Comparison of ENCODE assay signal across 8 cellular contexts in genomic region chr11:65872555-65873279, GRCh38. TPM values are rescaled to one million over a fixed set of nuclear protein-coding genes. Genes with fewer than 3 reads are reported as not detected.
DNase-seq lines count a peak whose midpoint lies in the region; ATAC-seq, FAIRE-seq and TF ChIP-seq lines count a peak whose summit lies in the region.

Gene EFEMP2, minus strand, starts transcription at chr11:65872800. Its CDS starts 446 bp downstream, at chr11:65872354.

- peak within 1 kb of the TSS; percentile 51 for H3K27ac ChIP-seq in GM12878 (ENCODE audit: control insufficient read depth, insufficient read depth)

- H3K4me1 Mint-ChIP-seq in activated CD8-positive, alpha-beta memory T cell treated with anti-CD3 and anti-CD28 coated beads, Interleukin-2, amount 10 ng/mL, durations not matched to agents 7 days and 5 days, result peaks cover 46% of the 10 kb centered on the region
- peaks cover 23 to 28% of the 10 kb centered on the region in 2 donors for H3K4me1 Mint-ChIP-seq in stimulated activated naive B cell treated with anti-CD40 and anti-IgM and Interleukin-4, amounts not matched to agents 10 μg/mL and 1 μg/mL and 100 μg/mL, for 72 hours

- peak within 1 kb of the TSS; percentile 96 for H3K4me2 ChIP-seq in GM12878 (ENCODE audit: control insufficient read depth, insufficient read depth)

- peak within 1 kb of the TSS; percentile 79 for H3K4me3 Mint-ChIP-seq in activated CD8-positive, alpha-beta memory T cell treated with anti-CD3 and anti-CD28 coated beads, Interleukin-2, amount 10 ng/mL, durations not matched to agents 7 days and 5 days
- peak within 1 kb of the TSS; percentile 85 to 86 for H3K4me3 Mint-ChIP-seq in stimulated activated naive B cell treated with anti-CD40 and anti-IgM and Interleukin-4, amounts not matched to agents 10 μg/mL and 1 μg/mL and 100 μg/mL, for 72 hours

- no peaks in the 10 kb centered on the region for H3K9me3 ChIP-seq in GM12878 (replicated peaks; ENCODE audit: control insufficient read depth, insufficient read depth, low read length)

- no peaks in the 10 kb centered on the region for H3K9me3 Mint-ChIP-seq in activated CD8-positive, alpha-beta memory T cell treated with anti-CD3 and anti-CD28 coated beads, Interleukin-2, amount 10 ng/mL, durations not matched to agents 7 days and 5 days (ENCODE audit: low read depth)
- H3K9me3 Mint-ChIP-seq in stimulated activated naive B cell treated with anti-CD40 and anti-IgM and Interleukin-4, amounts not matched to agents 10 μg/mL and 1 μg/mL and 100 μg/mL, for 72 hours, result no peaks in the 10 kb centered on the region

- H3K27me3 Mint-ChIP-seq in activated CD8-positive, alpha-beta memory T cell treated with anti-CD3 and anti-CD28 coated beads, Interleukin-2, amount 10 ng/mL, durations not matched to agents 7 days and 5 days, result peaks cover 4% of the 10 kb centered on the region
- peaks cover 0 to 8% of the 10 kb centered on the region in 2 donors for H3K27me3 Mint-ChIP-seq in stimulated activated naive B cell treated with anti-CD40 and anti-IgM and Interleukin-4, amounts not matched to agents 10 μg/mL and 1 μg/mL and 100 μg/mL, for 72 hours

- in situ Hi-C loops in GM12878 (cut with MboI), result loop anchor here (25.0 kb wide), 1 partner anchor 1635 kb away; the partner anchor contains the start of genes DNAJC4, FKBP2, NUDT22 and PPP1R14B

- H3K27ac Mint-ChIP-seq in activated CD8-positive, alpha-beta memory T cell treated with anti-CD3 and anti-CD28 coated beads, Interleukin-2, amount 10 ng/mL, durations not matched to agents 7 days and 5 days, result peak within 1 kb of the TSS; percentile 73
- peak within 1 kb of the TSS; percentile 93 for H3K27ac Mint-ChIP-seq in stimulated activated naive B cell treated with anti-CD40 and anti-IgM and Interleukin-4, amounts not matched to agents 10 μg/mL and 1 μg/mL and 100 μg/mL, for 72 hours

- no peak for TF ChIP-seq RAD21 in GM12878 (IDR thresholded peaks at IDR 0.05; ENCODE audit: insufficient read depth, low read depth, low read length)

- 0 out of 2 replicates have a peak, but pooled peaks have one; percentile 30 for TF ChIP-seq POLR2A in GM12878 (IDR thresholded peaks at IDR 0.05; ENCODE audit: low read depth, low read length)

- H3K79me2 ChIP-seq in GM12878 (ENCODE audit: control insufficient read depth, insufficient read depth, low read length), result no peaks in the 10 kb centered on the region

- SMC1A ChIA-PET in GM12878 (lab: Charles Lee; ENCODE audit: uncharacterized antibody, unreplicated experiment), result interaction anchor here (2.1 kb wide), 1 partner anchor 14 kb away, joined by 13 read pairs; the partner anchor contains the start of genes CFL1 and MUS81

- intact Hi-C loops in GM12878 (cut with micrococcal nuclease; ENCODE audit: unreplicated experiment), result no loop called here

- DNase-seq in activated CD8-positive, alpha-beta memory T cell treated with anti-CD3 and anti-CD28 coated beads, Interleukin-2, amount 10 ng/mL, durations not matched to agents 7 days and 5 days, result no peak
- DNase-seq in activated CD8-positive, alpha-beta memory T cell treated with anti-CD3 and anti-CD28 coated beads, Interleukin-2, amount 50 U/mL, for 48 hours, result no peak
- no peak for DNase-seq in GM12878 (ENCODE audit: low read depth, low spot score)
- DNase-seq in iris pigment epithelial cell (ENCODE audit: low read depth), result peak; percentile 38
- DNase-seq in stimulated activated naive B cell treated with anti-CD40 and anti-IgM and Interleukin-4, amounts not matched to agents 10 μg/mL and 1 μg/mL and 100 μg/mL, for 72 hours, result no peak
- DNase-seq in stimulated activated naive CD4-positive, alpha-beta T cell (lab: John Stamatoyannopoulos, UW), result no peak
- DNase-seq in effector CD4-positive, alpha-beta T cell, result no peak

- no peaks in the 10 kb centered on the region for H4K20me1 ChIP-seq in GM12878 (ENCODE audit: control insufficient read depth, insufficient read depth)

- peak within 1 kb of the TSS; percentile 73 for H2AFZ ChIP-seq in GM12878 (ENCODE audit: control insufficient read depth, low read depth, low read length)

- peak within 1 kb of the TSS; percentile 87 for H3K4me3 ChIP-seq in GM12878

- no peak for TF ChIP-seq EP300 in GM12878 (IDR thresholded peaks at IDR 0.05; ENCODE audit: borderline replicate concordance in 1 of 2, control insufficient read depth in 1 of 2, low read depth in 2 of 2, low read length in 2 of 2)

- H3K4me1 ChIP-seq in GM12878 (ENCODE audit: control insufficient read depth, insufficient read depth, low read length), result peaks cover 11% of the 10 kb centered on the region

- ATAC-seq in activated CD8-positive, alpha-beta memory T cell treated with anti-CD3 and anti-CD28 coated beads, Interleukin-2, amount 10 ng/mL, durations not matched to agents 7 days and 5 days, result no peak
- no peak for ATAC-seq in GM12878
- no peak for ATAC-seq in stimulated activated naive B cell treated with anti-CD40 and anti-IgM and Interleukin-4, amounts not matched to agents 10 μg/mL and 1 μg/mL and 100 μg/mL, for 72 hours (replicated peaks)
- ATAC-seq in GM21825 (IDR thresholded peaks at IDR 0.05; ENCODE audit: unreplicated experiment), result no peak

- CTCF ChIA-PET in activated CD8-positive, alpha-beta memory T cell treated with anti-CD3 and anti-CD28 coated beads, Interleukin-2, amount 10 ng/mL, durations not matched to agents 7 days and 5 days (lab: Charles Lee), result interaction anchor here (1.5 to 27.4 kb wide), 4 partner anchors 12 to 161 kb away, joined by 4 to 710 read pairs (median 44); partner anchors contain the start of genes CCDC85B, CFL1, CTSW and FIBP
- CTCF ChIA-PET in GM12878 (lab: Yijun Ruan, JAX), result interaction anchor here (1.8 to 4.5 kb wide), 6 partner anchors 12 to 18 kb away, joined by 7 to 66 read pairs (median 22); partner anchors contain the start of genes CCDC85B, CFL1, FIBP and MUS81

- TSS peak; percentile 96 for BruUV-seq in GM12878 (replicated peaks; lab: Mats Ljungman, UMichigan)

- no peaks in the 10 kb centered on the region for H3K36me3 Mint-ChIP-seq in activated CD8-positive, alpha-beta memory T cell treated with anti-CD3 and anti-CD28 coated beads, Interleukin-2, amount 10 ng/mL, durations not matched to agents 7 days and 5 days
- peaks cover 4 to 10% of the 10 kb centered on the region in 2 donors for H3K36me3 Mint-ChIP-seq in stimulated activated naive B cell treated with anti-CD40 and anti-IgM and Interleukin-4, amounts not matched to agents 10 μg/mL and 1 μg/mL and 100 μg/mL, for 72 hours

- TF ChIP-seq CTCF in GM12878 (IDR thresholded peaks at IDR 0.05 in 2 of 3, conservative IDR thresholded peaks at IDR 0.05 in 1 of 3; ENCODE audit: control insufficient read depth in 2 of 3, extremely low read depth in 1 of 3, insufficient read depth in 1 of 3, low read depth in 3 of 3, low read length in 3 of 3), result no peak

- H3K27me3 ChIP-seq in GM12878 (replicated peaks in 1 of 2; ENCODE audit: control insufficient read depth in 2 of 2, insufficient read depth in 2 of 2, low read length in 1 of 2), result no peaks in the 10 kb centered on the region

- 3% methylated on average over 30 of the region's 74 CpGs for WGBS in GM12878 (ENCODE audit: insufficient coverage, insufficient replicate concordance, low lambda C conversion rate, missing lambda C conversion rate)

- POLR2A ChIA-PET in GM12878 (lab: Charles Lee), result interaction anchor here (0.6 to 4.5 kb wide), 8 partner anchors 12 to 397 kb away, joined by 3 to 44 read pairs (median 12); partner anchors contain the start of genes CCDC85B, FIBP and MUS81

- no peak for FAIRE-seq in GM12878 (lab: Jason Lieb, UNC)

- H3K36me3 ChIP-seq in GM12878 (ENCODE audit: control insufficient read depth in 2 of 2, insufficient read depth in 2 of 2, low read length in 1 of 2), result peaks cover 0 to 4% of the 10 kb centered on the region in 2 experiments; a peak in 2 of 4 replicates

- RAD21 ChIA-PET in GM12878 (lab: Charles Lee; ENCODE audit: unreplicated experiment), result interaction anchor here (0.6 to 2.0 kb wide), 4 partner anchors 13 to 116 kb away, joined by 3 to 21 read pairs (median 4); partner anchors contain the start of gene FIBP

- H3K9ac ChIP-seq in GM12878 (ENCODE audit: control insufficient read depth, insufficient read depth, low read length), result peak within 1 kb of the TSS; percentile 82

TF ChIP-seq in GM12878, 131 proteins besides CTCF, POLR2A, EP300 and RAD21:
- TF ChIP-seq RCOR1 (conservative IDR thresholded peaks at IDR 0.05; ENCODE audit: low read depth, low read length) (no peak), BACH1 (IDR thresholded peaks at IDR 0.05; ENCODE audit: borderline replicate concordance) (0 out of 2 replicates have a peak, but pooled peaks have one; percentile 17)

RNA-seq across cellular contexts. Expression of gene EFEMP2, which starts in this region (rescaled TPM):
- 10 to 100 TPM in 1 of 2 experiments, 1 to 10 TPM in 1; 7.1 to 13.4 TPM for total RNA-seq in activated CD8-positive, alpha-beta memory T cell treated with anti-CD3 and anti-CD28 coated beads, Interleukin-2, amount 10 ng/mL, durations not matched to agents 7 days and 5 days
- total RNA-seq in GM12878 (2013; cell fraction: nucleolus; rRNA removed), result 26.4 and 31.8 TPM in 2 replicates
- total RNA-seq in GM12878 (2014; rRNA removed) (2.3 and 2.6 TPM in 2 replicates), GM12878 (2014; rRNA removed; fragmentation: Illumina TruSeq; extraction: Trizol) (0.94 and 1.7 TPM in 2 replicates), GM12878 (2021) (2.3 and 2.4 TPM in 2 replicates)
- polyA plus RNA-seq in GM12878 (2011; ENCODE audit: low read depth), result 9.0 TPM
- polyA plus RNA-seq in GM12878 (2011; rRNA removed) (8.5 and 13.2 TPM in 2 replicates), GM12878 (2014; fragmentation: Illumina TruSeq; extraction: Trizol) (0.96 and 1.3 TPM in 2 replicates), GM12878 (2014; fragmentation: Nextera tagmentation; extraction: Ambion mirVana) (under 1 TPM in 1 of 2 experiments, not detected in 1; 0.24 TPM), GM12878 (2014; rRNA removed) (3.0 and 3.5 TPM in 2 replicates), GM12878 (2016; fragmentation: Nextera tagmentation; extraction: Ambion mirVana) (1 to 10 TPM in 1 of 2 experiments, under 1 TPM in 1; 0.70 to 1.3 TPM)
- polyA plus RNA-seq in GM12878 (2011; cell fraction: cytosol; rRNA removed), result 16.1 and 19.3 TPM in 2 replicates
- polyA plus RNA-seq in GM12878 (2011; cell fraction: nucleus; rRNA removed), result 122 and 196 TPM in 2 replicates
- polyA plus RNA-seq in GM12878 (2012), result 17.5 and 18.5 TPM in 2 replicates
- 3.0 and 9.8 TPM in 2 replicates for polyA minus RNA-seq in GM12878 (2011; rRNA and poly(A)+ RNA removed)
- 1.1 and 1.3 TPM in 2 replicates for polyA minus RNA-seq in GM12878 (2011; cell fraction: cytosol; rRNA and poly(A)+ RNA removed)
- 18.9 and 19.9 TPM in 2 replicates for polyA minus RNA-seq in GM12878 (2011; cell fraction: nucleus; rRNA and poly(A)+ RNA removed)
